In genomic region chr19:34327851-34328250, GRCh38 we compare ENCODE assay signal across 22 cellular contexts. TPM values are rescaled to one million over a fixed set of nuclear protein-coding genes. Genes with fewer than 3 reads are reported as not detected.
DNase-seq lines count a peak whose midpoint lies in the region; ATAC-seq, FAIRE-seq and TF ChIP-seq lines count a peak whose summit lies in the region.
"Had no signal": no experiment of that assay in that cellular context is flagged by ENCODE, and none has a peak within 500 bp of the region (broad histone marks: within the 10 kb centered on the region; RNA-seq: fewer than 3 reads in every experiment).

No MANE protein-coding gene starts in this region.

- no peak overlapping the region for H3K18ac ChIP-seq in neuronal stem cell (ENCODE audit: low read length)

- H2AK5ac ChIP-seq in neuronal stem cell (ENCODE audit: low read depth, low read length) = no peak overlapping the region

- no peak overlapping the region for H2BK12ac ChIP-seq in neuronal stem cell (ENCODE audit: low read length)

- WGBS in neuronal stem cell (ENCODE audit: extremely low coverage in 2 of 2, insufficient read length in 2 of 2, insufficient replicate concordance in 1 of 2), 2 donors = no CpG with 5 or more reads among the region's 15 CpGs

- H3K27me3 ChIP-seq in right atrium auricular region (no peaks in the 10 kb centered on the region), neuronal stem cell (ENCODE audit: control insufficient read depth in 3 of 3, insufficient read depth in 3 of 3, low read depth in 1 of 3, low read length in 3 of 3) (no peaks in the 10 kb centered on the region)
- H3K27me3 ChIP-seq: tibial nerve had no signal

- H3K4me3 Mint-ChIP-seq in WTC11 = no peak overlapping the region
- no peak overlapping the region for H3K4me3 Mint-ChIP-seq in activated T-helper 17 cell treated with anti-CD3 and anti-CD28 coated beads, Interleukin-2, amount 50 U/mL, for 72 hours
- H3K4me3 Mint-ChIP-seq: activated T-cell treated with anti-CD3 and anti-CD28 coated beads, Interleukin-2, amount 50 U/mL, for 4 hours; CD4-positive, alpha-beta T cell; nephron had no signal

- no peak overlapping the region for H3K4me2 ChIP-seq in neuronal stem cell (ENCODE audit: insufficient read depth, low read length, poor library complexity, severe bottlenecking)

- in situ Hi-C loops in KBM-7 (cut with MboI; ENCODE audit: low pct_unique_long_range_greater_than_20kb, low sequenced_read_pairs) = no loop called here

- no peaks in the 10 kb centered on the region for H3K9me3 Mint-ChIP-seq in WTC11
- H3K9me3 Mint-ChIP-seq in activated T-helper 17 cell treated with anti-CD3 and anti-CD28 coated beads, Interleukin-2, amount 50 U/mL, for 72 hours = no peaks in the 10 kb centered on the region
- H3K9me3 Mint-ChIP-seq: activated T-cell treated with anti-CD3 and anti-CD28 coated beads, Interleukin-2, amount 50 U/mL, for 4 hours; CD4-positive, alpha-beta T cell; nephron had no signal

- no peak overlapping the region for H2BK5ac ChIP-seq in neuronal stem cell (ENCODE audit: low read length)

- no peak for FAIRE-seq in HTR-8/SVneo (lab: Jason Lieb, UNC)
- FAIRE-seq: GM19239 had no signal

- no peaks in the 10 kb centered on the region for H3K79me1 ChIP-seq in neuronal stem cell (ENCODE audit: low read depth, low read length)

- H3K27me3 Mint-ChIP-seq in WTC11 (ENCODE audit: low read depth) = no peaks in the 10 kb centered on the region; the same call in 1 of the 2 replicates
- H3K27me3 Mint-ChIP-seq in activated T-helper 17 cell treated with anti-CD3 and anti-CD28 coated beads, Interleukin-2, amount 50 U/mL, for 72 hours = no peaks in the 10 kb centered on the region
- H3K27me3 Mint-ChIP-seq: CD4-positive, alpha-beta T cell had no signal

- TF ChIP-seq CTCF in WTC11 (IDR thresholded peaks at IDR 0.05) (no peak), right atrium auricular region (IDR thresholded peaks at IDR 0.05) (no peak)

- H3K27ac Mint-ChIP-seq in WTC11 = peak overlapping the region; percentile 58
- no peak overlapping the region for H3K27ac Mint-ChIP-seq in activated T-helper 17 cell treated with anti-CD3 and anti-CD28 coated beads, Interleukin-2, amount 50 U/mL, for 72 hours
- H3K27ac Mint-ChIP-seq: nephron had no signal

- peak overlapping the region; percentile 19 to 35 for H3K27ac ChIP-seq in right atrium auricular region
- no peak overlapping the region for H3K27ac ChIP-seq in neuronal stem cell (replicated peaks; ENCODE audit: low read length)
- H3K27ac ChIP-seq: parathyroid adenoma had no signal

- H3K36me3 Mint-ChIP-seq in WTC11 = peaks cover 39% of the 10 kb centered on the region
- peaks cover 96% of the 10 kb centered on the region for H3K36me3 Mint-ChIP-seq in activated T-helper 17 cell treated with anti-CD3 and anti-CD28 coated beads, Interleukin-2, amount 50 U/mL, for 72 hours (ENCODE audit: low read depth)

- H4K91ac ChIP-seq in neuronal stem cell (ENCODE audit: low read depth, low read length, poor library complexity) = no peak overlapping the region

- no peak overlapping the region for H2BK120ac ChIP-seq in neuronal stem cell (ENCODE audit: low read depth, low read length)

- H3K4me3 ChIP-seq in right atrium auricular region = no peak overlapping the region
- peak overlapping the region in 1 of 2 donors; percentile 59 for H3K4me3 ChIP-seq in neuronal stem cell (ENCODE audit: low read length in 2 of 2)
- H3K4me3 ChIP-seq: tibial nerve had no signal

- H3K4me1 Mint-ChIP-seq in WTC11 = peaks cover 17% of the 10 kb centered on the region
- H3K4me1 Mint-ChIP-seq in activated T-helper 17 cell treated with anti-CD3 and anti-CD28 coated beads, Interleukin-2, amount 50 U/mL, for 72 hours = no peaks in the 10 kb centered on the region
- H3K4me1 Mint-ChIP-seq: nephron had no signal

- no peaks in the 10 kb centered on the region for H3K9me3 ChIP-seq in right atrium auricular region
- peaks cover 0 to 2% of the 10 kb centered on the region in 2 donors for H3K9me3 ChIP-seq in neuronal stem cell (replicated peaks in 1 of 2; ENCODE audit: control insufficient read depth in 2 of 2, insufficient read depth in 1 of 2, low read depth in 1 of 2, low read length in 2 of 2)
- H3K9me3 ChIP-seq: tibial nerve had no signal

- CTCF ChIA-PET in WTC11 (lab: Charles Lee) = interaction anchor here (1.5 kb wide), 1 partner anchor 11 kb away, joined by 3 read pairs; no protein-coding TSS in a partner anchor

- no peaks in the 10 kb centered on the region for H3K4me1 ChIP-seq in right atrium auricular region
- peaks cover 0 to 6% of the 10 kb centered on the region in 2 donors for H3K4me1 ChIP-seq in neuronal stem cell (ENCODE audit: control insufficient read depth in 2 of 2, insufficient read depth in 1 of 2, low read depth in 1 of 2, low read length in 2 of 2)
- H3K4me1 ChIP-seq: parathyroid adenoma, tibial nerve had no signal

- H3K36me3 ChIP-seq in right atrium auricular region (peaks cover 86% of the 10 kb centered on the region), neuronal stem cell (replicated peaks in 1 of 2; ENCODE audit: control insufficient read depth in 2 of 2, insufficient read depth in 2 of 2, low read length in 2 of 2) (peaks cover 20 to 90% of the 10 kb centered on the region in 2 donors)

- H3K9ac ChIP-seq in neuronal stem cell (ENCODE audit: low read depth, low read length, poor library complexity) = no peak overlapping the region
- H3K9ac ChIP-seq: parathyroid adenoma had no signal

- H3K14ac ChIP-seq in neuronal stem cell (ENCODE audit: low read length) = no peak overlapping the region

- ATAC-seq in WTC11 = no peak
- ATAC-seq in activated T-helper 17 cell treated with anti-CD3 and anti-CD28 coated beads, Interleukin-2, amount 50 U/mL, for 72 hours (replicated peaks) = no peak
- ATAC-seq in HG03457 (IDR thresholded peaks at IDR 0.05; ENCODE audit: unreplicated experiment) = no peak
- ATAC-seq: activated T-cell treated with anti-CD3 and anti-CD28 coated beads, Interleukin-2, amount 50 U/mL, for 4 hours had no signal

- no peak overlapping the region for H2BK15ac ChIP-seq in neuronal stem cell (ENCODE audit: low read length)

- no peak overlapping the region for H2AFZ ChIP-seq in neuronal stem cell (ENCODE audit: low read length)
- H2AFZ ChIP-seq: parathyroid adenoma had no signal

- H4K8ac ChIP-seq in neuronal stem cell (ENCODE audit: low read depth, low read length) = no peak overlapping the region

- POLR2A ChIA-PET in WTC11 (lab: Charles Lee) = no interaction called here

- H3K23ac ChIP-seq in neuronal stem cell (ENCODE audit: low read depth, low read length, poor library complexity) = peak overlapping the region; percentile 96

- DNase-seq in HTR-8/SVneo (ENCODE audit: insufficient read length, low spot score) (peak; percentile 47), WTC11 (ENCODE audit: low spot score) (no peak), right atrium auricular region (ENCODE audit: low spot score) (no peak), neuronal stem cell (ENCODE audit: low spot score) (no peak), putamen (ENCODE audit: low spot score) (no peak), KBM-7 (no peak)
- DNase-seq: activated CD4-positive, alpha-beta T cell treated with anti-CD3 and anti-CD28 coated beads for 48 hours; activated naive CD4-positive, alpha-beta T cell treated with anti-CD3 and anti-CD28 coated beads, Interleukin-2, amount 50 U/mL, for 16 hours; activated T-cell treated with anti-CD3 and anti-CD28 coated beads, Interleukin-2, amount 50 U/mL, for 4 hours; anterior cingulate cortex; CD4-positive, alpha-beta T cell; DMS 273 treated with DMSO at 0.1 percent for 48 hours; glutamatergic neuron; NCI-H1417 treated with DMSO at 0.1 percent for 48 hours; NCI-H2107; NCI-H446 treated with DMSO at 0.1 percent for 48 hours had no signal

- no peak overlapping the region for H3K4ac ChIP-seq in neuronal stem cell (ENCODE audit: low read length)

TF ChIP-seq in WTC11, 78 proteins besides CTCF, POLR2A, EP300 and RAD21 (continues in another document):
- TF ChIP-seq GTF2I (CRISPR knock-in tag; conservative IDR thresholded peaks at IDR 0.05) (no peak), RORB (CRISPR knock-in tag; IDR thresholded peaks at IDR 0.05) (no peak), RELA (CRISPR knock-in tag; IDR thresholded peaks at IDR 0.05; ENCODE audit: borderline replicate concordance) (no peak), ZNF317 (CRISPR knock-in tag; IDR thresholded peaks at IDR 0.05; ENCODE audit: borderline replicate concordance, low read depth) (no peak), ZNF263 (CRISPR knock-in tag; IDR thresholded peaks at IDR 0.05; ENCODE audit: low read depth) (no peak), TEAD4 (CRISPR knock-in tag; IDR thresholded peaks at IDR 0.05) (no peak), STAT6 (CRISPR knock-in tag; conservative IDR thresholded peaks at IDR 0.05; ENCODE audit: low read depth) (no peak), FOXJ3 (CRISPR knock-in tag; IDR thresholded peaks at IDR 0.05; ENCODE audit: borderline replicate concordance) (no peak), IRF2 (CRISPR knock-in tag; IDR thresholded peaks at IDR 0.05; ENCODE audit: borderline replicate concordance, low read depth) (no peak), ZNF219 (CRISPR knock-in tag; IDR thresholded peaks at IDR 0.05; ENCODE audit: borderline replicate concordance) (no peak)

RNA-seq across cellular contexts. Expression of gene GPI, which starts 37.1 kb away (rescaled TPM):
- 389 to 452 TPM (median 446 TPM) in 3 replicates for total RNA-seq in WTC11 (2021)
- 100 to 1,000 TPM; 340 to 413 TPM for total RNA-seq in right atrium auricular region
- 75.0 TPM for polyA plus RNA-seq in neuronal stem cell (2013, experiment 1 of 2)
- 71.3 TPM for polyA plus RNA-seq in neuronal stem cell (2013, experiment 2 of 2)
- total RNA-seq in activated T-helper 17 cell treated with anti-CD3 and anti-CD28 coated beads, Interleukin-2, amount 50 U/mL, for 72 hours = 1,000 to 10,000 TPM in 1 of 2 donors, 100 to 1,000 TPM in 1; 862 to 1,104 TPM
